In the genomic region with DNA sequence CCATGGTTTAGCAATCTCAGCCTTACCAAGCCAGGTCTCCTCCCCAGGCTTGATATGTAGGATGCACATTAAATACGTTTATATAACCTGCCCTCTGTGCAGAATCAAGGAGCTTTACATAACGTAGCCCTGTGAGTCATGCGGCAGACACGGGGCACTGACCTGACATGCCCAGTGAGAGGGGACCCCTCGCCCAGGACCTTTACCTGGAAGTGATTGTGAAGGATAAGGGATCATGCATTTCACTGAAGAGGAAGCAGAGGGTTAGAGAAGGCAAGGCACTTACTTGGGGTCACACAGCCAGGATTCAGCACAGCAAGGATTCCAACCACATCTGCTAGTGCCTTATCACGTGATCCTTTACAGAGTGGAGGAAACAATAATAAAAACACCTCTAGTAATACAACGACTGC, we compare ENCODE assay signal across 10 cellular contexts. TPM values are rescaled to one million over a fixed set of nuclear protein-coding genes. Genes with fewer than 3 reads are reported as not detected.
DNase-seq lines count a peak whose midpoint lies in the region; ATAC-seq and TF ChIP-seq lines count a peak whose summit lies in the region.
"Had no signal": no experiment of that assay in that cellular context is flagged by ENCODE, and none has a peak within 500 bp of the region (broad histone marks: within the 10 kb centered on the region; RNA-seq: fewer than 3 reads in every experiment).

No MANE protein-coding gene starts in this region.

- peak overlapping the region in 3 of 4 donors; percentile 2 to 91 (median 85) for H3K27ac ChIP-seq in esophagus muscularis mucosa (replicated peaks in 1 of 4)

- no peaks in the 10 kb centered on the region for H3K27me3 ChIP-seq in esophagus muscularis mucosa

- H3K9me3 Mint-ChIP-seq in activated T-cell treated with anti-CD3 and anti-CD28 coated beads, Interleukin-2, amount 50 U/mL, for 24 hours, result no peaks in the 10 kb centered on the region
- no peaks in the 10 kb centered on the region for H3K9me3 Mint-ChIP-seq in activated CD4-positive, alpha-beta memory T cell treated with anti-CD3 and anti-CD28 coated beads, Interleukin-2, amount 10 ng/mL, durations not matched to agents 7 days and 5 days
- no peaks in the 10 kb centered on the region for H3K9me3 Mint-ChIP-seq in stimulated activated memory B cell treated with anti-CD40 and anti-IgM and Interleukin-4, amounts not matched to agents 10 μg/mL and 1 μg/mL and 100 μg/mL, for 72 hours

- POLR2A ChIA-PET in activated CD4-positive, alpha-beta memory T cell treated with anti-CD3 and anti-CD28 coated beads, Interleukin-2, amount 10 ng/mL, durations not matched to agents 7 days and 5 days (lab: Charles Lee), result interaction anchor here (1.9 to 2.6 kb wide), 3 partner anchors 9 to 31 kb away, joined by 12 to 23 read pairs (median 12); a partner anchor contains a TSS

- intact Hi-C loops in esophagus muscularis mucosa (cut with DNase I), result no loop called here

- H3K36me3 ChIP-seq in esophagus muscularis mucosa, result no peaks in the 10 kb centered on the region

- peaks cover 26 to 75% (median 45%) of the 10 kb centered on the region in 4 donors for H3K4me1 ChIP-seq in esophagus muscularis mucosa

- peaks cover 53% of the 10 kb centered on the region for H3K4me1 Mint-ChIP-seq in activated T-cell treated with anti-CD3 and anti-CD28 coated beads, Interleukin-2, amount 50 U/mL, for 24 hours (ENCODE audit: low read depth)
- H3K4me1 Mint-ChIP-seq in activated CD4-positive, alpha-beta memory T cell treated with anti-CD3 and anti-CD28 coated beads, Interleukin-2, amount 10 ng/mL, durations not matched to agents 7 days and 5 days, result peaks cover 60% of the 10 kb centered on the region
- H3K4me1 Mint-ChIP-seq in stimulated activated memory B cell treated with anti-CD40 and anti-IgM and Interleukin-4, amounts not matched to agents 10 μg/mL and 1 μg/mL and 100 μg/mL, for 72 hours, result peaks cover 53% of the 10 kb centered on the region

- H3K27me3 Mint-ChIP-seq in activated T-cell treated with anti-CD3 and anti-CD28 coated beads, Interleukin-2, amount 50 U/mL, for 24 hours, result no peaks in the 10 kb centered on the region
- H3K27me3 Mint-ChIP-seq in activated CD4-positive, alpha-beta memory T cell treated with anti-CD3 and anti-CD28 coated beads, Interleukin-2, amount 10 ng/mL, durations not matched to agents 7 days and 5 days, result peaks cover 2% of the 10 kb centered on the region
- H3K27me3 Mint-ChIP-seq in stimulated activated memory B cell treated with anti-CD40 and anti-IgM and Interleukin-4, amounts not matched to agents 10 μg/mL and 1 μg/mL and 100 μg/mL, for 72 hours, result no peaks in the 10 kb centered on the region

- H3K36me3 Mint-ChIP-seq in activated T-cell treated with anti-CD3 and anti-CD28 coated beads, Interleukin-2, amount 50 U/mL, for 24 hours (ENCODE audit: low read depth), result peaks cover 6% of the 10 kb centered on the region
- peaks cover 3% of the 10 kb centered on the region for H3K36me3 Mint-ChIP-seq in activated CD4-positive, alpha-beta memory T cell treated with anti-CD3 and anti-CD28 coated beads, Interleukin-2, amount 10 ng/mL, durations not matched to agents 7 days and 5 days (ENCODE audit: low read depth)
- no peaks in the 10 kb centered on the region for H3K36me3 Mint-ChIP-seq in stimulated activated memory B cell treated with anti-CD40 and anti-IgM and Interleukin-4, amounts not matched to agents 10 μg/mL and 1 μg/mL and 100 μg/mL, for 72 hours

- no peaks in the 10 kb centered on the region for H3K9me3 ChIP-seq in esophagus muscularis mucosa

- no peak for DNase-seq in activated T-cell treated with anti-CD3 and anti-CD28 coated beads, Interleukin-2, amount 50 U/mL, for 24 hours
- no peak for DNase-seq in activated T-cell treated with anti-CD3 and anti-CD28 coated beads, Interleukin-2, amount 50 U/mL, for 48 hours
- DNase-seq in activated CD4-positive, alpha-beta memory T cell treated with anti-CD3 and anti-CD28 coated beads, Interleukin-2, amount 10 ng/mL, durations not matched to agents 7 days and 5 days, result no peak
- DNase-seq in esophagus muscularis mucosa (ENCODE audit: extremely low spot score) (no peak), epidermal melanocyte (ENCODE audit: insufficient read length, low spot score) (no peak)
- no peak for DNase-seq in activated CD8-positive, alpha-beta memory T cell treated with anti-CD3 and anti-CD28 coated beads, Interleukin-2, amount 50 U/mL, for 48 hours
- DNase-seq: HCEC 1CT, NCI-H69 had no signal

- no peak for TF ChIP-seq CTCF in esophagus muscularis mucosa (IDR thresholded peaks at IDR 0.05)

- H3K4me3 ChIP-seq in esophagus muscularis mucosa, result no peak overlapping the region

- peak overlapping the region; percentile 81 for H3K27ac Mint-ChIP-seq in activated T-cell treated with anti-CD3 and anti-CD28 coated beads, Interleukin-2, amount 50 U/mL, for 24 hours
- H3K27ac Mint-ChIP-seq in activated CD4-positive, alpha-beta memory T cell treated with anti-CD3 and anti-CD28 coated beads, Interleukin-2, amount 10 ng/mL, durations not matched to agents 7 days and 5 days, result peak overlapping the region; percentile 79
- no peak overlapping the region for H3K27ac Mint-ChIP-seq in stimulated activated memory B cell treated with anti-CD40 and anti-IgM and Interleukin-4, amounts not matched to agents 10 μg/mL and 1 μg/mL and 100 μg/mL, for 72 hours

- CTCF ChIA-PET in activated CD4-positive, alpha-beta memory T cell treated with anti-CD3 and anti-CD28 coated beads, Interleukin-2, amount 10 ng/mL, durations not matched to agents 7 days and 5 days (lab: Charles Lee), result interaction anchor here (1.3 to 2.9 kb wide), 6 partner anchors 9 to 31 kb away, joined by 4 to 28 read pairs (median 8); a partner anchor contains a TSS

- no peak for ATAC-seq in stimulated activated memory B cell treated with anti-CD40 and anti-IgM and Interleukin-4, amounts not matched to agents 10 μg/mL and 1 μg/mL and 100 μg/mL, for 72 hours
- no peak for ATAC-seq in HG03442 (IDR thresholded peaks at IDR 0.05; ENCODE audit: unreplicated experiment)

- 50% methylated on average over 7 of the region's 7 CpGs for WGBS in esophagus muscularis mucosa

- no peak for TF ChIP-seq POLR2A in esophagus muscularis mucosa (IDR thresholded peaks at IDR 0.05; ENCODE audit: low read depth)

- TF ChIP-seq EP300 in esophagus muscularis mucosa (IDR thresholded peaks at IDR 0.05), result no peak

- peak overlapping the region; percentile 64 for H3K4me3 Mint-ChIP-seq in activated T-cell treated with anti-CD3 and anti-CD28 coated beads, Interleukin-2, amount 50 U/mL, for 24 hours
- H3K4me3 Mint-ChIP-seq in activated CD4-positive, alpha-beta memory T cell treated with anti-CD3 and anti-CD28 coated beads, Interleukin-2, amount 10 ng/mL, durations not matched to agents 7 days and 5 days, result peak overlapping the region; percentile 63
- H3K4me3 Mint-ChIP-seq in stimulated activated memory B cell treated with anti-CD40 and anti-IgM and Interleukin-4, amounts not matched to agents 10 μg/mL and 1 μg/mL and 100 μg/mL, for 72 hours, result peak overlapping the region; percentile 34

RNA-seq across cellular contexts. Expression of a gene that starts 18.9 kb away (rescaled TPM):
- total RNA-seq in activated CD4-positive, alpha-beta memory T cell treated with anti-CD3 and anti-CD28 coated beads, Interleukin-2, amount 10 ng/mL, durations not matched to agents 7 days and 5 days, result 10 to 100 TPM; 15.3 to 16.1 TPM
- 10 to 100 TPM in 2 of 4 donors, 1 to 10 TPM in 2; 2.2 to 25.2 (median 6.9) TPM for total RNA-seq in esophagus muscularis mucosa

RNA-seq across cellular contexts. Expression of a gene that starts 25.2 kb away (rescaled TPM):
- total RNA-seq in activated CD4-positive, alpha-beta memory T cell treated with anti-CD3 and anti-CD28 coated beads, Interleukin-2, amount 10 ng/mL, durations not matched to agents 7 days and 5 days, result 10 to 100 TPM; 59.8 to 60.6 TPM
- total RNA-seq in esophagus muscularis mucosa, result 100 to 1,000 TPM in 1 of 4 donors, 10 to 100 TPM in 3; 62.8 to 102 (median 69.3) TPM

RNA-seq across cellular contexts. Expression of a gene that starts 42.4 kb away (rescaled TPM):
- 1 to 10 TPM; 3.6 to 3.8 TPM for total RNA-seq in activated CD4-positive, alpha-beta memory T cell treated with anti-CD3 and anti-CD28 coated beads, Interleukin-2, amount 10 ng/mL, durations not matched to agents 7 days and 5 days
- total RNA-seq in esophagus muscularis mucosa, result 1 to 10 TPM; 2.9 to 8.7 (median 6.0) TPM

RNA-seq across cellular contexts. Expression of a gene that starts 44.0 kb away (rescaled TPM):
- 10 to 100 TPM; 13.0 to 18.9 TPM for total RNA-seq in activated CD4-positive, alpha-beta memory T cell treated with anti-CD3 and anti-CD28 coated beads, Interleukin-2, amount 10 ng/mL, durations not matched to agents 7 days and 5 days
- total RNA-seq in esophagus muscularis mucosa, result 10 to 100 TPM in 2 of 4 donors, 1 to 10 TPM in 2; 4.1 to 16.8 (median 9.5) TPM

RNA-seq across cellular contexts. Expression of a gene that starts 48.0 kb away (rescaled TPM):
- 1 to 10 TPM; 3.0 to 5.5 TPM for total RNA-seq in activated CD4-positive, alpha-beta memory T cell treated with anti-CD3 and anti-CD28 coated beads, Interleukin-2, amount 10 ng/mL, durations not matched to agents 7 days and 5 days
- total RNA-seq in esophagus muscularis mucosa, result 10 to 100 TPM in 3 of 4 donors, 1 to 10 TPM in 1; 7.0 to 23.6 (median 17.2) TPM
